ENCODE assay signal across 8 cellular contexts in genomic region chr3:158802399-158803023, GRCh38. TPM values are rescaled to one million over a fixed set of nuclear protein-coding genes. Genes with fewer than 3 reads are reported as not detected.
A peak's percentile ranks its signal among the peaks of the same experiment; 100 is the strongest.
DNase-seq lines count a peak whose midpoint lies in the region; ATAC-seq and TF ChIP-seq lines count a peak whose summit lies in the region.

No MANE protein-coding gene starts in this region.

- peak overlapping the region; percentile 91 for H3K4me3 ChIP-seq in HL-60 (replicated peaks; ENCODE audit: insufficient read depth, low read length)
- peak overlapping the region; percentile 82 for H3K4me3 ChIP-seq in WERI-Rb-1 (ENCODE audit: low read depth, low read length)
- peak overlapping the region; percentile 85 to 95 for H3K4me3 ChIP-seq in foreskin fibroblast (ENCODE audit: low read depth in 1 of 2, low read length in 2 of 2)

- 0 out of 3 replicates have a peak, but pooled peaks have one; percentile 6 for TF ChIP-seq CTCF in GM12872 (IDR thresholded peaks at IDR 0.05; ENCODE audit: insufficient read depth, low read depth, low read length)
- no peak for TF ChIP-seq CTCF in HL-60 (IDR thresholded peaks at IDR 0.05; ENCODE audit: insufficient read depth, low read length)
- no peak for TF ChIP-seq CTCF in WERI-Rb-1 (IDR thresholded peaks at IDR 0.05; ENCODE audit: low read depth, low read length)
- no peak for TF ChIP-seq CTCF in foreskin fibroblast (IDR thresholded peaks at IDR 0.05; ENCODE audit: low read depth, low read length)
- TF ChIP-seq CTCF in osteocyte (IDR thresholded peaks at IDR 0.05) = no peak

- peak in 1 of 2 experiments; percentile 70 for DNase-seq in HL-60 (ENCODE audit: low read depth in 1 of 2, low spot score in 1 of 2)
- no peak for DNase-seq in WERI-Rb-1
- no peak for DNase-seq in foreskin fibroblast
- no peak for DNase-seq in osteocyte (ENCODE audit: extremely low spot score, unreplicated experiment)
- no peak for DNase-seq in DMS153 (lab: John Stamatoyannopoulos, UW)
- no peak for DNase-seq in NCI-H524 treated with DMSO at 0.1 percent for 48 hours (lab: John Stamatoyannopoulos, UW)

- peak overlapping the region; percentile 90 for H3K27ac Mint-ChIP-seq in osteocyte (ENCODE audit: unreplicated experiment)

- peaks cover 8% of the 10 kb centered on the region for H3K36me3 Mint-ChIP-seq in osteocyte (ENCODE audit: unreplicated experiment)

- H3K27me3 Mint-ChIP-seq in osteocyte (ENCODE audit: unreplicated experiment) = peaks cover 11% of the 10 kb centered on the region

- H3K27ac ChIP-seq in HL-60 (replicated peaks) = peak overlapping the region; percentile 97
- H3K27ac ChIP-seq in WERI-Rb-1 = peak overlapping the region; percentile 53

- peak; percentile 27 for ATAC-seq in GM21423 (IDR thresholded peaks at IDR 0.05; ENCODE audit: unreplicated experiment)

- H3K4me3 Mint-ChIP-seq in osteocyte (ENCODE audit: unreplicated experiment) = peak overlapping the region; percentile 86

- H3K36me3 ChIP-seq in WERI-Rb-1 = no peaks in the 10 kb centered on the region

- H3K4me1 Mint-ChIP-seq in osteocyte (ENCODE audit: unreplicated experiment) = peaks cover 27% of the 10 kb centered on the region

- H3K9me3 ChIP-seq in WERI-Rb-1 (ENCODE audit: severe bottlenecking) = no peaks in the 10 kb centered on the region

- H3K27me3 ChIP-seq in HL-60 (ENCODE audit: insufficient read depth, poor library complexity, severe bottlenecking) (no peaks in the 10 kb centered on the region), WERI-Rb-1 (ENCODE audit: insufficient read depth, low read depth, severe bottlenecking) (no peaks in the 10 kb centered on the region)

- no peaks in the 10 kb centered on the region for H3K9me3 Mint-ChIP-seq in osteocyte (ENCODE audit: unreplicated experiment)

RNA-seq across cellular contexts. Expression of gene MFSD1, which starts 0.7 kb away (rescaled TPM):
- total RNA-seq in osteocyte = 55.0 and 55.6 TPM in 2 replicates
